In the genomic region with DNA sequence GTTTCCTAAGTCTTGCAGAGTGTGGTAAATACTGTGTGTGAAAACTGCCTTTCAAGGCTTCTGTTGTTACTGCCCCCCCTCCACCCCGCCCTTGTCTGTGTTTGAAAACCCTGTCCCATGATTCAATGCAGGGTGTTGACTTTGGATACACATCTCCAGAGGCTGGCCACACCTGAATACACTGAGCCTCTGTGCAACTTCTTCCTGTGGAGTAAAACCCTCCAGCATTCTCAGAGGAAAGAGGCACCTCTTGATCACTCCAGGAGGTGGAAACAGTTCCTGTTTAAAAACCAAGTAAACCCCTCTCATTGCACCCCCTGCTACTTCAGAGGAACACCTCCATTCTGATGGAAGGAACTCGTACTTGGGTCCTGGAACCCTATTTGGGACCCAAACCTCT, we compare ENCODE assay signal across 1 cellular context.
TF ChIP-seq lines count a peak whose summit lies in the region.

No MANE protein-coding gene starts in this region.

TF ChIP-seq in K562, 482 proteins besides CTCF, POLR2A, EP300 and RAD21 (continued from another document):
- TF ChIP-seq CBX1 (IDR thresholded peaks at IDR 0.05; ENCODE audit: low read depth) (no peak), SIN3B (IDR thresholded peaks at IDR 0.05; ENCODE audit: low read depth) (no peak)
- TF ChIP-seq, protein P1, sequence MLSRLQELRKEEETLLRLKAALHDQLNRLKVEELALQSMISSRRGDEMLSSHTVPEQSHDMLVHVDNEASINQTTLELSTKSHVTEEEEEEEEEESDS (CRISPR knock-in tag; IDR thresholded peaks at IDR 0.05): no peak
TF ChIP-seq in K562: peak in this region for 0.
